ENCODE assay signal across 25 cellular contexts in genomic region chr12:46360370-46360769, GRCh38. TPM values are rescaled to one million over a fixed set of nuclear protein-coding genes. Genes with fewer than 3 reads are reported as not detected.
A peak's percentile ranks its signal among the peaks of the same experiment; 100 is the strongest.
DNase-seq lines count a peak whose midpoint lies in the region; ATAC-seq and TF ChIP-seq lines count a peak whose summit lies in the region.
"Had no signal": no experiment of that assay in that cellular context is flagged by ENCODE, and none has a peak within 500 bp of the region (broad histone marks: within the 10 kb centered on the region; RNA-seq: fewer than 3 reads in every experiment).

No MANE protein-coding gene starts in this region.

- ATAC-seq in GM21390 (IDR thresholded peaks at IDR 0.05; ENCODE audit: unreplicated experiment): no peak
- ATAC-seq: right cardiac atrium had no signal

- H3K36me3 Mint-ChIP-seq in activated naive CD4-positive, alpha-beta T cell treated with anti-CD3 and anti-CD28 coated beads, Interleukin-2, amount 50 U/mL, for 24 hours: peaks cover 42% of the 10 kb centered on the region

- no peak for DNase-seq in activated naive CD4-positive, alpha-beta T cell (lab: John Stamatoyannopoulos, UW)
- DNase-seq in epithelial cell of prostate (ENCODE audit: low read depth, low spot score) (no peak), Peyer's patch (no peak), KG1 (lab: John Stamatoyannopoulos, UW) (no peak)
- DNase-seq: activated CD4-positive, alpha-beta T cell treated with anti-CD3 and anti-CD28 coated beads for 1 hour; effector CD8-positive, alpha-beta T cell; foreskin melanocyte; IMR-90; NCI-H1417 treated with DMSO at 0.1 percent for 48 hours; NCI-H510A; nephron progenitor cell; NK-92 treated with Interleukin-12 subunit alpha and Interleukin-12 subunit beta, amount 100 ng/mL, for 24 hours; right cardiac atrium; stimulated activated CD4-positive, alpha-beta T cell treated with anti-CD3 and anti-CD28 coated beads, Interleukin-4, amount 100 ng/mL, for 4 hours; stimulated activated naive CD4-positive, alpha-beta T cell; testis had no signal

- peaks cover 4% of the 10 kb centered on the region; the same call in 1 of the 2 replicates for H3K79me2 ChIP-seq in OCI-LY3 (ENCODE audit: low read length)
- H3K79me2 ChIP-seq: parathyroid adenoma had no signal

- peaks cover 75% of the 10 kb centered on the region for H3K36me3 ChIP-seq in OCI-LY3 (replicated peaks; ENCODE audit: low read depth, low read length)
- peaks cover 70% of the 10 kb centered on the region for H3K36me3 ChIP-seq in skeletal muscle satellite cell (ENCODE audit: insufficient read depth, low read length)
- peaks cover 0 to 69% (median 3%) of the 10 kb centered on the region in 3 donors for H3K36me3 ChIP-seq in Peyer's patch

- TF ChIP-seq POLR2A in Peyer's patch (IDR thresholded peaks at IDR 0.05): no peak

- peaks cover 59% of the 10 kb centered on the region for H3K4me1 Mint-ChIP-seq in activated naive CD4-positive, alpha-beta T cell treated with anti-CD3 and anti-CD28 coated beads, Interleukin-2, amount 50 U/mL, for 24 hours
- H3K4me1 Mint-ChIP-seq: nephron progenitor cell had no signal

- H3K4me1 ChIP-seq in OCI-LY3 (ENCODE audit: low read length) (peaks cover 45% of the 10 kb centered on the region), skeletal muscle satellite cell (ENCODE audit: control insufficient read depth, insufficient read depth, low read length) (peaks cover 25% of the 10 kb centered on the region), Peyer's patch (peaks cover 0 to 6% (median 3%) of the 10 kb centered on the region in 4 donors)

- H3K4me3 Mint-ChIP-seq in activated naive CD4-positive, alpha-beta T cell treated with anti-CD3 and anti-CD28 coated beads, Interleukin-2, amount 50 U/mL, for 24 hours: no peak overlapping the region
- H3K4me3 Mint-ChIP-seq: activated T-helper 17 cell treated with anti-CD3 and anti-CD28 coated beads, Interleukin-2, amount 50 U/mL, for 72 hours; CD14-positive monocyte; nephron progenitor cell had no signal

- H3K4me2 ChIP-seq in OCI-LY3 (ENCODE audit: low read length): no peak overlapping the region
- H3K4me2 ChIP-seq in skeletal muscle satellite cell (ENCODE audit: low read length): no peak overlapping the region
- H3K4me2 ChIP-seq: hepatocyte had no signal

- H3K27me3 ChIP-seq in OCI-LY3 (ENCODE audit: low read depth, low read length) (no peaks in the 10 kb centered on the region), skeletal muscle satellite cell (ENCODE audit: control insufficient read depth, insufficient read depth, low read length) (no peaks in the 10 kb centered on the region), Peyer's patch (no peaks in the 10 kb centered on the region)
- H3K27me3 ChIP-seq: hepatocyte, testis had no signal

- no peak overlapping the region for H3K9ac ChIP-seq in OCI-LY3 (ENCODE audit: low read length)
- H3K9ac ChIP-seq in skeletal muscle satellite cell (ENCODE audit: low read depth, low read length): peak overlapping the region; percentile 1
- H3K9ac ChIP-seq: parathyroid adenoma had no signal

- H4K20me1 ChIP-seq in OCI-LY3 (ENCODE audit: insufficient read depth, low read length): peaks cover 81% of the 10 kb centered on the region

- H3K9me3 ChIP-seq in OCI-LY3 (ENCODE audit: insufficient read depth, low read length) (no peaks in the 10 kb centered on the region), skeletal muscle satellite cell (replicated peaks; ENCODE audit: low read length) (no peaks in the 10 kb centered on the region), Peyer's patch (no peaks in the 10 kb centered on the region)
- H3K9me3 ChIP-seq: testis had no signal

- no peaks in the 10 kb centered on the region for H3K9me3 Mint-ChIP-seq in activated naive CD4-positive, alpha-beta T cell treated with anti-CD3 and anti-CD28 coated beads, Interleukin-2, amount 50 U/mL, for 24 hours
- H3K9me3 Mint-ChIP-seq: activated T-helper 17 cell treated with anti-CD3 and anti-CD28 coated beads, Interleukin-2, amount 50 U/mL, for 72 hours; CD14-positive monocyte; nephron progenitor cell had no signal

- H3K27ac ChIP-seq in OCI-LY3 (ENCODE audit: low read length): peak overlapping the region; percentile 17; the same call in 1 of the 2 replicates
- peak overlapping the region; percentile 98 for H3K27ac ChIP-seq in epithelial cell of prostate
- no peak overlapping the region for H3K27ac ChIP-seq in Peyer's patch
- H3K27ac ChIP-seq: hepatocyte, parathyroid adenoma, SJSA1, testis had no signal

- H3K4me3 ChIP-seq in OCI-LY3 (ENCODE audit: low read length) (no peak overlapping the region), skeletal muscle satellite cell (ENCODE audit: low read length) (no peak overlapping the region), Peyer's patch (no peak overlapping the region)
- H3K4me3 ChIP-seq: hepatocyte, SJSA1, testis had no signal

- H3K27ac Mint-ChIP-seq in activated naive CD4-positive, alpha-beta T cell treated with anti-CD3 and anti-CD28 coated beads, Interleukin-2, amount 50 U/mL, for 24 hours: peak overlapping the region; percentile 68
- H3K27ac Mint-ChIP-seq: activated T-helper 17 cell treated with anti-CD3 and anti-CD28 coated beads, Interleukin-2, amount 50 U/mL, for 72 hours; nephron progenitor cell had no signal

- H3K27me3 Mint-ChIP-seq in activated naive CD4-positive, alpha-beta T cell treated with anti-CD3 and anti-CD28 coated beads, Interleukin-2, amount 50 U/mL, for 24 hours: no peaks in the 10 kb centered on the region
- H3K27me3 Mint-ChIP-seq: activated T-helper 17 cell treated with anti-CD3 and anti-CD28 coated beads, Interleukin-2, amount 50 U/mL, for 72 hours had no signal

- TF ChIP-seq CTCF in OCI-LY3 (IDR thresholded peaks at IDR 0.05; ENCODE audit: low read depth, low read length): no peak
- TF ChIP-seq CTCF in Peyer's patch (IDR thresholded peaks at IDR 0.05): no peak

- no peak overlapping the region for H2AFZ ChIP-seq in OCI-LY3 (ENCODE audit: low read depth, low read length)
- H2AFZ ChIP-seq: hepatocyte, parathyroid adenoma had no signal

RNA-seq across cellular contexts. Expression of gene SLC38A2, which starts 12.2 kb away (rescaled TPM):
- total RNA-seq in skeletal muscle satellite cell (2012; rRNA removed): 329 and 451 TPM in 2 replicates
- 100 to 1,000 TPM in 3 of 4 donors, 10 to 100 TPM in 1; 93.1 to 173 (median 134) TPM for total RNA-seq in Peyer's patch

Comparison
In these comparisons a context has a peak if more than half of its experiments do, and no peak if none do; other contexts are left out.
1. H3K27ac ChIP-seq: peak in OCI-LY3 (single experiment) and epithelial cell of prostate (single experiment); none in Peyer's patch (0 of 4).